Comparison of ENCODE assay signal across 8 cellular contexts in genomic region chr17:5438716-5439445, GRCh38. TPM values are rescaled to one million over a fixed set of nuclear protein-coding genes. Genes with fewer than 3 reads are reported as not detected.
A peak's percentile ranks its signal among the peaks of the same experiment; 100 is the strongest.
DNase-seq lines count a peak whose midpoint lies in the region; ATAC-seq lines count a peak whose summit lies in the region.

TSS of gene C1QBP (minus strand) at chr17:5439155. CDS start at chr17:5439073, 82 bp downstream.

- H3K36me3 Mint-ChIP-seq in activated CD4-positive, alpha-beta T cell treated with anti-CD3 and anti-CD28 coated beads, Interleukin-2, amount 10 ng/mL, durations not matched to agents 24 days and 14 days (ENCODE audit: low read depth) = peaks cover 45% of the 10 kb centered on the region

- peak within 1 kb of the TSS; percentile 69 to 98 (median 87) for H3K4me2 ChIP-seq in BLaER1 treated with 17β-estradiol and CSF1 and Interleukin-3, amounts not matched to agents 10 nM and 100 nM

- peaks cover 4 to 84% (median 60%) of the 10 kb centered on the region in 11 experiments; a peak in 21 of 22 replicates for H4K20me1 ChIP-seq in BLaER1 treated with 17β-estradiol and CSF1 and Interleukin-3, amounts not matched to agents 10 nM and 100 nM

- no peaks in the 10 kb centered on the region for H3K27me3 ChIP-seq in BLaER1 treated with 17β-estradiol and CSF1 and Interleukin-3, amounts not matched to agents 10 nM and 100 nM

- peaks cover 44 to 84% (median 74%) of the 10 kb centered on the region in 11 experiments for H3K36me3 ChIP-seq in BLaER1 treated with 17β-estradiol and CSF1 and Interleukin-3, amounts not matched to agents 10 nM and 100 nM

- no peaks in the 10 kb centered on the region for H3K9me3 Mint-ChIP-seq in activated CD4-positive, alpha-beta T cell treated with anti-CD3 and anti-CD28 coated beads, Interleukin-2, amount 10 ng/mL, durations not matched to agents 24 days and 14 days

- peak within 1 kb of the TSS; percentile 88 for H3K27ac Mint-ChIP-seq in activated CD4-positive, alpha-beta T cell treated with anti-CD3 and anti-CD28 coated beads, Interleukin-2, amount 10 ng/mL, durations not matched to agents 24 days and 14 days

- peak within 1 kb of the TSS; percentile 94 for H3K4me3 Mint-ChIP-seq in activated CD4-positive, alpha-beta T cell treated with anti-CD3 and anti-CD28 coated beads, Interleukin-2, amount 10 ng/mL, durations not matched to agents 24 days and 14 days

- H3K9me3 ChIP-seq in BLaER1 treated with 17β-estradiol and CSF1 and Interleukin-3, amounts not matched to agents 10 nM and 100 nM (replicated peaks in 1 of 11) = no peaks in the 10 kb centered on the region

- H3K4me1 Mint-ChIP-seq in activated CD4-positive, alpha-beta T cell treated with anti-CD3 and anti-CD28 coated beads, Interleukin-2, amount 10 ng/mL, durations not matched to agents 24 days and 14 days = peaks cover 34% of the 10 kb centered on the region

- peaks cover 31 to 43% (median 38%) of the 10 kb centered on the region in 10 experiments for H3K4me1 ChIP-seq in BLaER1 treated with 17β-estradiol and CSF1 and Interleukin-3, amounts not matched to agents 10 nM and 100 nM

- DNase-seq in GM19238 (ENCODE audit: insufficient read length, low spot score) = peak; percentile 90
- peak; percentile 74 for DNase-seq in NCI-H526 treated with DMSO at 0.1 percent for 48 hours (lab: John Stamatoyannopoulos, UW)
- DNase-seq in activated CD4-positive, alpha-beta T cell treated with anti-CD3 and anti-CD28 coated beads, Interleukin-2, amount 10 ng/mL, durations not matched to agents 24 days and 14 days = peak; percentile 98
- peak; percentile 50 for DNase-seq in cortex of kidney (lab: John Stamatoyannopoulos, UW)
- peak; percentile 94 for DNase-seq in left lobe of liver (ENCODE audit: low spot score)
- peak; percentile 87 for DNase-seq in stimulated activated CD4-positive, alpha-beta T cell treated with anti-CD3 and anti-CD28 coated beads, Interleukin-2, amount 100 ng/mL, for 4 hours (ENCODE audit: low read depth)

- peak within 1 kb of the TSS; percentile 52 to 91 (median 88); a peak in 21 of 22 replicates for H3K27ac ChIP-seq in BLaER1 treated with 17β-estradiol and CSF1 and Interleukin-3, amounts not matched to agents 10 nM and 100 nM

- peak within 1 kb of the TSS; percentile 81 to 94 (median 86) for H3K9ac ChIP-seq in BLaER1 treated with 17β-estradiol and CSF1 and Interleukin-3, amounts not matched to agents 10 nM and 100 nM

- H3K4me3 ChIP-seq in BLaER1 treated with 17β-estradiol and CSF1 and Interleukin-3, amounts not matched to agents 10 nM and 100 nM = peak within 1 kb of the TSS; percentile 79 to 97 (median 87)

- ATAC-seq in HG03442 (IDR thresholded peaks at IDR 0.05; ENCODE audit: unreplicated experiment) (peak; percentile 88), left lobe of liver (peak; percentile 98)

- intact Hi-C loops in activated CD4-positive, alpha-beta T cell treated with anti-CD3 and anti-CD28 coated beads, Interleukin-2, amount 10 ng/mL, durations not matched to agents 24 days and 14 days (cut with micrococcal nuclease) = loop anchor here (1.0 to 10.0 kb wide), 4 partner anchors 20 to 194 kb away; partner anchors contain the start of genes DHX33, NUP88 and RABEP1

- H3K27me3 Mint-ChIP-seq in activated CD4-positive, alpha-beta T cell treated with anti-CD3 and anti-CD28 coated beads, Interleukin-2, amount 10 ng/mL, durations not matched to agents 24 days and 14 days = no peaks in the 10 kb centered on the region

RNA-seq across cellular contexts. Expression of gene C1QBP, which starts in this region (rescaled TPM):
- 451 TPM in 2 replicates for total RNA-seq in activated CD4-positive, alpha-beta T cell treated with anti-CD3 and anti-CD28 coated beads, Interleukin-2, amount 10 ng/mL, durations not matched to agents 24 days and 14 days
- 71.8 TPM for total RNA-seq in left lobe of liver

Comparison
In these comparisons a context has a peak if more than half of its experiments do, and no peak if none do; other contexts are left out.
1. Peak in every context shown above with its lines: DNase-seq, ATAC-seq, H3K4me3 ChIP-seq and H3K27ac ChIP-seq.